ENCODE assay signal across 19 cellular contexts in genomic region chr2:221370942-221371221, GRCh38.
A peak's percentile ranks its signal among the peaks of the same experiment; 100 is the strongest.
DNase-seq lines count a peak whose midpoint lies in the region; ATAC-seq and TF ChIP-seq lines count a peak whose summit lies in the region.
"Had no signal": no experiment of that assay in that cellular context is flagged by ENCODE, and none has a peak within 500 bp of the region (broad histone marks: within the 10 kb centered on the region; RNA-seq: fewer than 3 reads in every experiment).

No MANE protein-coding gene starts in this region.

- H3K4me1 ChIP-seq in aorta (ENCODE audit: control insufficient read depth in 1 of 2, insufficient read depth in 2 of 2, low read length in 2 of 2): no peaks in the 10 kb centered on the region
- H3K4me1 ChIP-seq: BE2C; BLaER1 treated with 17β-estradiol and CSF1 and Interleukin-3, amounts not matched to agents 10 nM and 100 nM had no signal

- H3K9ac ChIP-seq in SK-N-MC (ENCODE audit: insufficient read length): no peak overlapping the region
- H3K9ac ChIP-seq: BLaER1 treated with 17β-estradiol and CSF1 and Interleukin-3, amounts not matched to agents 10 nM and 100 nM; GM23248 had no signal

- intact Hi-C loops in aorta (cut with DNase I): no loop called here

- peak overlapping the region; percentile 29; the same call in 1 of the 2 replicates for H3K4me3 ChIP-seq in SK-N-MC
- H3K4me3 ChIP-seq in aorta (ENCODE audit: low read length in 2 of 2): no peak overlapping the region
- H3K4me3 ChIP-seq: BLaER1 treated with 17β-estradiol and CSF1 and Interleukin-3, amounts not matched to agents 10 nM and 100 nM; GM23248 had no signal

- H3K36me3 ChIP-seq in SK-N-MC (ENCODE audit: insufficient read depth, low read length) (no peaks in the 10 kb centered on the region), aorta (ENCODE audit: control insufficient read depth in 1 of 2, insufficient read depth in 2 of 2, low read length in 1 of 2) (no peaks in the 10 kb centered on the region)
- H3K36me3 ChIP-seq: BE2C; BLaER1 treated with 17β-estradiol and CSF1 and Interleukin-3, amounts not matched to agents 10 nM and 100 nM had no signal

- H3K27me3 ChIP-seq in aorta (ENCODE audit: control insufficient read depth in 1 of 2, insufficient read depth in 2 of 2, low read length in 1 of 2): peaks cover 0 to 1% of the 10 kb centered on the region in 2 donors
- H3K27me3 ChIP-seq: BE2C; BLaER1 treated with 17β-estradiol and CSF1 and Interleukin-3, amounts not matched to agents 10 nM and 100 nM had no signal

- H3K9me3 ChIP-seq in SK-N-MC (ENCODE audit: low read depth, low read length): no peaks in the 10 kb centered on the region
- H3K9me3 ChIP-seq in aorta (ENCODE audit: control insufficient read depth, low read length): peaks cover 2% of the 10 kb centered on the region
- H3K9me3 ChIP-seq: BE2C; BLaER1 treated with 17β-estradiol and CSF1 and Interleukin-3, amounts not matched to agents 10 nM and 100 nM had no signal

- ATAC-seq in aorta (ENCODE audit: low FRiP score): no peak
- ATAC-seq: HCT116 had no signal

- TF ChIP-seq CTCF in GM10266 (IDR thresholded peaks at IDR 0.05; ENCODE audit: control insufficient read depth, insufficient read depth, low read depth, missing control alignments): no peak

- peak; percentile 28 for DNase-seq in DMS79 treated with DMSO at 0.1 percent for 48 hours (lab: John Stamatoyannopoulos, UW)
- DNase-seq in DMS79 (lab: John Stamatoyannopoulos, UW): no peak
- DNase-seq in SK-N-MC (ENCODE audit: low read depth, low spot score): peak; percentile 37
- DNase-seq in left kidney (ENCODE audit: low read depth, low spot score): peak; percentile 43
- DNase-seq in GM10266 (ENCODE audit: extremely low spot score): no peak
- no peak for DNase-seq in A172 (ENCODE audit: low spot score)
- no peak for DNase-seq in aorta
- DNase-seq: 8988T; AML-193; BE2C; CD4-positive, alpha-beta T cell; CD8-positive, alpha-beta memory T cell; DMS153; GF-D8; GM23248; H9; HFFc6 had no signal

- no peak overlapping the region; the same call in 1 of the 2 replicates for H3K27ac ChIP-seq in SK-N-MC
- H3K27ac ChIP-seq in aorta (ENCODE audit: low read depth in 1 of 2, low read length in 2 of 2): no peak overlapping the region
- H3K27ac ChIP-seq: BLaER1 treated with 17β-estradiol and CSF1 and Interleukin-3, amounts not matched to agents 10 nM and 100 nM; GM23248 had no signal

- 7 to 15% methylated on average over 4 of the region's 4 CpGs for WGBS in aorta, 2 donors

Comparison
In these comparisons a context has a peak if more than half of its experiments do, and no peak if none do; other contexts are left out.
1. DNase-seq: peak in DMS79 treated with DMSO at 0.1 percent for 48 hours (single experiment), SK-N-MC (single experiment) and left kidney (single experiment); none in DMS79 (single experiment), GM10266 (single experiment), A172 (single experiment) and aorta (0 of 2).